Comparison of ENCODE assay signal across 7 cellular contexts in genomic region chr12:116820077-116820656, GRCh38.
A peak's percentile ranks its signal among the peaks of the same experiment; 100 is the strongest.
DNase-seq lines count a peak whose midpoint lies in the region; ATAC-seq, FAIRE-seq and TF ChIP-seq lines count a peak whose summit lies in the region.

No MANE protein-coding gene starts in this region.

- FAIRE-seq in urothelium cell line (lab: Jason Lieb, UNC), result no peak

- DNase-seq in Calu3 (no peak), adipocyte (ENCODE audit: low read depth) (peak; percentile 5), nephron progenitor cell (no peak), SW480 (ENCODE audit: low spot score) (no peak), urothelium cell line (ENCODE audit: low spot score) (no peak)

- WGBS in HUES64, result 95% methylated on average over 10 of the region's 10 CpGs

- H3K27ac Mint-ChIP-seq in Calu3 (ENCODE audit: unreplicated experiment), result peak overlapping the region; percentile 7
- H3K27ac Mint-ChIP-seq in nephron progenitor cell, result no peak overlapping the region

- BruUV-seq in Calu3 (replicated peaks; lab: Mats Ljungman, UMichigan), result TSS peak; percentile 41

- no peak for TF ChIP-seq CTCF in Calu3 (IDR thresholded peaks at IDR 0.05; ENCODE audit: unreplicated experiment)
- TF ChIP-seq CTCF in nephron progenitor cell (IDR thresholded peaks at IDR 0.05), result no peak

- H3K36me3 Mint-ChIP-seq in Calu3 (ENCODE audit: insufficient read depth, unreplicated experiment), result peaks cover 24% of the 10 kb centered on the region
- peaks cover 21% of the 10 kb centered on the region for H3K36me3 Mint-ChIP-seq in nephron progenitor cell (ENCODE audit: low read depth)

- CTCF ChIA-PET in Calu3 (lab: Charles Lee), result interaction anchor here (0.6 to 1.7 kb wide), 2 partner anchors 14 to 136 kb away, joined by 3 to 7 read pairs; no protein-coding TSS in a partner anchor

- H3K27me3 Mint-ChIP-seq in Calu3 (ENCODE audit: unreplicated experiment), result no peaks in the 10 kb centered on the region
- peaks cover 10% of the 10 kb centered on the region for H3K27me3 Mint-ChIP-seq in nephron progenitor cell (ENCODE audit: low read depth, poor library complexity)

- H3K36me3 ChIP-seq in HUES64 (ENCODE audit: insufficient read depth, low read length) (peaks cover 6% of the 10 kb centered on the region; the same call in 1 of the 2 replicates), adipocyte (ENCODE audit: control insufficient read depth, insufficient read depth, low read length, severe bottlenecking) (no peaks in the 10 kb centered on the region)

- H3K9ac ChIP-seq in HUES64 (ENCODE audit: low read depth, low read length), result no peak overlapping the region
- H3K9ac ChIP-seq in adipocyte (ENCODE audit: low read length), result no peak overlapping the region

- H3K4me1 ChIP-seq in HUES64 (ENCODE audit: insufficient read depth, low read length), result peaks cover 13% of the 10 kb centered on the region; the same call in 1 of the 2 replicates
- peaks cover 12% of the 10 kb centered on the region for H3K4me1 ChIP-seq in adipocyte (ENCODE audit: control insufficient read depth, insufficient read depth, low read length)

- no peaks in the 10 kb centered on the region for H3K9me3 ChIP-seq in HUES64 (ENCODE audit: insufficient read depth, low read depth, low read length)
- peaks cover 7% of the 10 kb centered on the region for H3K9me3 ChIP-seq in adipocyte (ENCODE audit: control insufficient read depth, low read length)

- H3K27ac ChIP-seq in HUES64 (ENCODE audit: low read depth, low read length), result no peak overlapping the region

- H3K27me3 ChIP-seq in HUES64 (ENCODE audit: insufficient read depth, low read length) (no peaks in the 10 kb centered on the region), adipocyte (replicated peaks; ENCODE audit: control insufficient read depth, insufficient read depth, low read length) (no peaks in the 10 kb centered on the region)

- H3K4me1 Mint-ChIP-seq in Calu3 (ENCODE audit: low read depth, unreplicated experiment) (peaks cover 8% of the 10 kb centered on the region), nephron progenitor cell (peaks cover 28% of the 10 kb centered on the region)

- H3K4me3 Mint-ChIP-seq in Calu3 (ENCODE audit: low read depth, unreplicated experiment) (peak overlapping the region; percentile 78), nephron progenitor cell (peak overlapping the region; percentile 72)

- H3K9me3 Mint-ChIP-seq in Calu3 (ENCODE audit: low read depth, unreplicated experiment) (no peaks in the 10 kb centered on the region), nephron progenitor cell (no peaks in the 10 kb centered on the region)

- ATAC-seq in HG03159 (IDR thresholded peaks at IDR 0.05; ENCODE audit: unreplicated experiment), result no peak

- peak overlapping the region; percentile 86; the same call in 1 of the 2 replicates for H3K4me3 ChIP-seq in HUES64 (ENCODE audit: low read length)
- H3K4me3 ChIP-seq in adipocyte (ENCODE audit: low read length), result no peak overlapping the region

- intact Hi-C loops in Calu3 (cut with micrococcal nuclease; ENCODE audit: unreplicated experiment), result no loop called here
